ENCODE assay signal across 14 cellular contexts in the genomic region with DNA sequence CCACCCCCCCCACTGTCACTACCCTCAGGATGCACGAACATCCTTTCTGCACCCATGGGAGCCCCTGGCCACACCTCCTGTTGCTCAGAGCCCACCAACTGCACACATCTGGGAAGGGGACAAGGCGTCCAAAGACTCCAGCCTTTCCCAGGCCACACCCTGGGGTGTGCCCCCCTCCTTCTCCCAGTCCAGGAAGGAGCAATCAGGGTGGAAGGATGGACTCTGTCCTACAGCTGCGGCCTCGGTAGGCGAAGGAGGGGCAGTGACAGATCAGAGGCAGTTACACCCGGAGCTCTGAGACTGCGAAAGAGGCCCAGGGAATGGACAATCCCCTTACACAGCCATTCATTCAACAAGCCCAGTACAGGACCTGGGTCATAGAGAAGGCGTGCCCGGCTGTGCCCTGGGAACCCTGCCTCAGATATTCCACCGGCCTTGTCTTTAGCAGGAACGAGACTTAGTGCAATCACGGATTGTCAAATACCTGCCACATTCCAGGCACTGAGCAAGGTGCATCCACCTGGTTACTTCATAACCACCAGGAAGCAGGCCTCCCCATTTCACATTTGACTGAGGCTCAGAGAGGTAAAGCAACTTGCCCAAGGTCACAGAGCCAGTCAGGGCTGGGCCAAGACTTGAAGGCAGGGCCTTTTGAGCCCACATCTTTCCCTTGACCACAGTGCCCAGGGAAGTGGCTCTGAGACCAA. TPM values are rescaled to one million over a fixed set of nuclear protein-coding genes. Genes with fewer than 3 reads are reported as not detected.
A peak's percentile ranks its signal among the peaks of the same experiment; 100 is the strongest.
DNase-seq lines count a peak whose midpoint lies in the region; ATAC-seq, FAIRE-seq and TF ChIP-seq lines count a peak whose summit lies in the region.
"Had no signal": no experiment of that assay in that cellular context is flagged by ENCODE, and none has a peak within 500 bp of the region (broad histone marks: within the 10 kb centered on the region; RNA-seq: fewer than 3 reads in every experiment).

No MANE protein-coding gene starts in this region.

- H3K4me1 ChIP-seq in A549 (peaks cover 100% of the 10 kb centered on the region), SJSA1 (replicated peaks) (peaks cover 81% of the 10 kb centered on the region), PC-9 (replicated peaks; ENCODE audit: insufficient read depth) (peaks cover 26% of the 10 kb centered on the region)

- no peak overlapping the region for H2AFZ ChIP-seq in PC-9

- no peak for FAIRE-seq in A549 (lab: Jason Lieb, UNC)

- H3K27ac ChIP-seq in A549 (peak overlapping the region; percentile 98 to 100), SJSA1 (peak overlapping the region; percentile 44), PC-9 (no peak overlapping the region)

- H3K36me3 ChIP-seq in SJSA1 (peaks cover 30% of the 10 kb centered on the region), PC-9 (ENCODE audit: low read depth) (no peaks in the 10 kb centered on the region)

- H3K27me3 Mint-ChIP-seq in progenitor cell of endocrine pancreas: no peaks in the 10 kb centered on the region
- H3K27me3 Mint-ChIP-seq in activated T-cell treated with anti-CD3 and anti-CD28 coated beads, Interleukin-2, amount 50 U/mL, for 24 hours: no peaks in the 10 kb centered on the region
- H3K27me3 Mint-ChIP-seq: activated CD8-positive, alpha-beta T cell treated with anti-CD3 and anti-CD28 coated beads for 36 hours had no signal

- TF ChIP-seq EP300 in A549 (IDR thresholded peaks at IDR 0.05): no peak

- CTCF ChIA-PET in A549 (lab: Yijun Ruan, JAX): interaction anchor here (0.7 to 4.3 kb wide), 3 partner anchors 8 to 31 kb away, joined by 3 to 18 read pairs (median 4); no protein-coding TSS in a partner anchor
- CTCF ChIA-PET in PC-9 (lab: Charles Lee): no interaction called here

- TF ChIP-seq CTCF in A549 (IDR thresholded peaks at IDR 0.05) (no peak), progenitor cell of endocrine pancreas (IDR thresholded peaks at IDR 0.05; ENCODE audit: unreplicated experiment) (no peak), PC-9 (conservative IDR thresholded peaks at IDR 0.05) (no peak)

- H4K20me1 ChIP-seq in PC-9 (ENCODE audit: insufficient read depth): no peaks in the 10 kb centered on the region

- H3K9me3 Mint-ChIP-seq in progenitor cell of endocrine pancreas (ENCODE audit: low read depth): no peaks in the 10 kb centered on the region
- no peaks in the 10 kb centered on the region for H3K9me3 Mint-ChIP-seq in activated T-cell treated with anti-CD3 and anti-CD28 coated beads, Interleukin-2, amount 50 U/mL, for 24 hours
- H3K9me3 Mint-ChIP-seq: activated CD8-positive, alpha-beta T cell treated with anti-CD3 and anti-CD28 coated beads for 36 hours; T-helper 1 cell treated with Interleukin-12 subunit alpha and Interleukin-12 subunit beta and Interleukin-4 antibody, amounts not matched to agents 30 μg/mL and 1 μg/mL, for 36 hours had no signal

- no peaks in the 10 kb centered on the region for H3K9me2 ChIP-seq in PC-9 (ENCODE audit: insufficient read depth)

- peaks cover 23% of the 10 kb centered on the region for H3K36me3 Mint-ChIP-seq in progenitor cell of endocrine pancreas (ENCODE audit: insufficient read depth)
- no peaks in the 10 kb centered on the region for H3K36me3 Mint-ChIP-seq in activated T-cell treated with anti-CD3 and anti-CD28 coated beads, Interleukin-2, amount 50 U/mL, for 24 hours (ENCODE audit: low read depth)

- BruUV-seq in PC-9 (replicated peaks; lab: Mats Ljungman, UMichigan): no TSS peak

- peak overlapping the region; percentile 41 for H3K27ac Mint-ChIP-seq in progenitor cell of endocrine pancreas
- H3K27ac Mint-ChIP-seq in activated T-cell treated with anti-CD3 and anti-CD28 coated beads, Interleukin-2, amount 50 U/mL, for 24 hours: no peak overlapping the region
- H3K27ac Mint-ChIP-seq: activated CD8-positive, alpha-beta T cell treated with anti-CD3 and anti-CD28 coated beads for 36 hours; T-helper 1 cell treated with Interleukin-12 subunit alpha and Interleukin-12 subunit beta and Interleukin-4 antibody, amounts not matched to agents 30 μg/mL and 1 μg/mL, for 36 hours had no signal

- peaks cover 11% of the 10 kb centered on the region for H3K79me2 ChIP-seq in PC-9 (ENCODE audit: low read depth)

- DNase-seq in A549 (ENCODE audit: low read depth in 1 of 2, low spot score in 1 of 2) (peak in 1 of 2 experiments; percentile 81), SJSA1 (ENCODE audit: low read depth in 1 of 2, low spot score in 2 of 2) (no peak), left cardiac atrium (peak; percentile 81), progenitor cell of endocrine pancreas (ENCODE audit: low spot score, unreplicated experiment) (no peak), NCI-H524 treated with DMSO at 0.1 percent for 48 hours (lab: John Stamatoyannopoulos, UW) (no peak), T-helper 2 cell (no peak), PC-9 (no peak)
- no peak for DNase-seq in activated T-cell treated with anti-CD3 and anti-CD28 coated beads, Interleukin-2, amount 50 U/mL, for 24 hours
- DNase-seq: ACHN; activated CD8-positive, alpha-beta T cell treated with anti-CD3 and anti-CD28 coated beads for 36 hours; NCI-H1417 had no signal

- POLR2A ChIA-PET in A549 (lab: Yijun Ruan, JAX): interaction anchor here (1.1 kb wide), 1 partner anchor 9 kb away, joined by 5 read pairs; the partner anchor contains the start of gene HSPG2
- POLR2A ChIA-PET in PC-9 (lab: Charles Lee; ENCODE audit: unreplicated experiment): no interaction called here

- H3K4me3 ChIP-seq in A549 (0 out of 3 replicates have a peak overlapping the region, but pooled peaks have one; percentile 15), SJSA1 (no peak overlapping the region), PC-9 (no peak overlapping the region)

- TF ChIP-seq POLR2A in A549 (IDR thresholded peaks at IDR 0.05; ENCODE audit: low read length): no peak

- intact Hi-C loops in left cardiac atrium (cut with DNase I) (no loop called here), PC-9 (cut with micrococcal nuclease; ENCODE audit: unreplicated experiment) (no loop called here)

- 18% methylated on average over 6 of the region's 12 CpGs for WGBS in A549 (ENCODE audit: missing lambda C conversion rate)

- H3F3A ChIP-seq in PC-9 (ENCODE audit: insufficient read depth, low read depth): peaks cover 20% of the 10 kb centered on the region

- H3K27me3 ChIP-seq in SJSA1 (replicated peaks) (no peaks in the 10 kb centered on the region), PC-9 (ENCODE audit: insufficient read depth, low read depth) (no peaks in the 10 kb centered on the region)

- TF ChIP-seq RAD21 in A549 (conservative IDR thresholded peaks at IDR 0.05 in 1 of 2, IDR thresholded peaks at IDR 0.05 in 1 of 2): no peak

- ATAC-seq in A549 (peak; percentile 64 to 67), left cardiac atrium (peak; percentile 2 to 42)
- ATAC-seq: activated CD8-positive, alpha-beta T cell treated with anti-CD3 and anti-CD28 coated beads for 36 hours had no signal

- H3K4me3 Mint-ChIP-seq in progenitor cell of endocrine pancreas (ENCODE audit: low read depth): no peak overlapping the region
- no peak overlapping the region for H3K4me3 Mint-ChIP-seq in activated T-cell treated with anti-CD3 and anti-CD28 coated beads, Interleukin-2, amount 50 U/mL, for 24 hours
- H3K4me3 Mint-ChIP-seq: activated CD8-positive, alpha-beta T cell treated with anti-CD3 and anti-CD28 coated beads for 36 hours; T-helper 1 cell treated with Interleukin-12 subunit alpha and Interleukin-12 subunit beta and Interleukin-4 antibody, amounts not matched to agents 30 μg/mL and 1 μg/mL, for 36 hours had no signal

- no peaks in the 10 kb centered on the region for H3K9me3 ChIP-seq in A549
- H3K9me3 ChIP-seq in SJSA1 (replicated peaks): no peaks in the 10 kb centered on the region
- H3K9me3 ChIP-seq in PC-9 (ENCODE audit: insufficient read depth, low read depth): no peaks in the 10 kb centered on the region

- H3K4me2 ChIP-seq in A549: peak overlapping the region; percentile 83
- no peak overlapping the region for H3K4me2 ChIP-seq in PC-9

- peaks cover 66% of the 10 kb centered on the region for H3K4me1 Mint-ChIP-seq in progenitor cell of endocrine pancreas (ENCODE audit: low read depth)
- H3K4me1 Mint-ChIP-seq in activated T-cell treated with anti-CD3 and anti-CD28 coated beads, Interleukin-2, amount 50 U/mL, for 24 hours (ENCODE audit: low read depth): no peaks in the 10 kb centered on the region

TF ChIP-seq in A549, 52 proteins besides CTCF, POLR2A, EP300 and RAD21 (continues in another document):
- no peak for TF ChIP-seq EHF (CRISPR knock-in tag; IDR thresholded peaks at IDR 0.05)
- no peak for TF ChIP-seq ZNF302 (CRISPR knock-in tag; IDR thresholded peaks at IDR 0.05)
- TF ChIP-seq, protein P1, sequence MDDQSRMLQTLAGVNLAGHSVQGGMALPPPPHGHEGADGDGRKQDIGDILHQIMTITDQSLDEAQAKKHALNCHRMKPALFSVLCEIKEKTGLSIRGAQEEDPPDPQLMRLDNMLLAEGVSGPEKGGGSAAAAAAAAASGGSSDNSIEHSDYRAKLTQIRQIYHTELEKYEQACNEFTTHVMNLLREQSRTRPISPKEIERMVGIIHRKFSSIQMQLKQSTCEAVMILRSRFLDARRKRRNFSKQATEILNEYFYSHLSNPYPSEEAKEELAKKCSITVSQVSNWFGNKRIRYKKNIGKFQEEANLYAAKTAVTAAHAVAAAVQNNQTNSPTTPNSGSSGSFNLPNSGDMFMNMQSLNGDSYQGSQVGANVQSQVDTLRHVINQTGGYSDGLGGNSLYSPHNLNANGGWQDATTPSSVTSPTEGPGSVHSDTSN (IDR thresholded peaks at IDR 0.05): no peak
- no peak for TF ChIP-seq TFCP2L1 (CRISPR knock-in tag; IDR thresholded peaks at IDR 0.05)

RNA-seq across cellular contexts. Expression of gene HSPG2, which starts 9.4 kb away (rescaled TPM):
- polyA plus RNA-seq in A549 (2011; rRNA removed) (7.0 and 8.3 TPM in 2 replicates), A549 (2017; fragmentation: RNase III; extraction: RNeasy Plus Mini Kit Qiagen cat#74134 plus additional on column Dnase treatment) (42.7 to 51.6 TPM (median 43.5 TPM) in 3 replicates)
- polyA plus RNA-seq in A549 (2012; cell fraction: cytosol; rRNA removed): 26.3 and 36.6 TPM in 2 replicates
- polyA plus RNA-seq in A549 (2012; cell fraction: nucleus; rRNA removed): 187 and 265 TPM in 2 replicates
- polyA minus RNA-seq in A549 (2011; rRNA and poly(A)+ RNA removed): 16.1 and 26.1 TPM in 2 replicates
- 45.2 and 62.3 TPM in 2 replicates for total RNA-seq in SJSA1 (2014; rRNA removed; shearing (Covaris generic))
- total RNA-seq in left cardiac atrium (100 to 1,000 TPM; 307 to 608 TPM), progenitor cell of endocrine pancreas (656 and 657 TPM in 2 replicates), PC-9 (2021) (126 and 157 TPM in 2 replicates)

RNA-seq across cellular contexts. Expression of gene CELA3B, which starts 49.1 kb away (rescaled TPM):
- not detected in 2 replicates for polyA plus RNA-seq in A549 (2011; rRNA removed)
- polyA plus RNA-seq in A549 (2012; cell fraction: cytosol; rRNA removed): not detected in 2 replicates
- polyA plus RNA-seq in A549 (2012; cell fraction: nucleus; rRNA removed): not detected in 2 replicates
- not detected in 3 replicates for polyA plus RNA-seq in A549 (2017; fragmentation: RNase III; extraction: RNeasy Plus Mini Kit Qiagen cat#74134 plus additional on column Dnase treatment)
- not detected in 2 replicates for polyA minus RNA-seq in A549 (2011; rRNA and poly(A)+ RNA removed)
- not detected in 2 replicates for total RNA-seq in SJSA1 (2014; rRNA removed; shearing (Covaris generic))
- not detected for total RNA-seq in left cardiac atrium
- total RNA-seq in progenitor cell of endocrine pancreas: 0.58 TPM in 1 of 2 replicates, not detected in the other
- not detected in 2 replicates for total RNA-seq in PC-9 (2021)
- total RNA-seq: activated CD8-positive, alpha-beta T cell treated with anti-CD3 and anti-CD28 coated beads for 36 hours; epithelial cell of proximal tubule; liver had no signal
- polyA plus RNA-seq: liver had no signal
